Comparison of ENCODE assay signal across 8 cellular contexts in genomic region chr12:119988440-119988787, GRCh38. TPM values are rescaled to one million over a fixed set of nuclear protein-coding genes. Genes with fewer than 3 reads are reported as not detected.
DNase-seq lines count a peak whose midpoint lies in the region; TF ChIP-seq lines count a peak whose summit lies in the region.

No MANE protein-coding gene starts in this region.

- peak overlapping the region; percentile 73 for H3K9ac ChIP-seq in Karpas-422 (ENCODE audit: low read length)
- H3K9ac ChIP-seq in stomach smooth muscle (ENCODE audit: low read length in 2 of 2): no peak overlapping the region

- 0 out of 2 replicates have a peak, but pooled peaks cover 3% of the 10 kb centered on the region for H4K20me1 ChIP-seq in Karpas-422 (ENCODE audit: insufficient read depth, low read depth, low read length)

- H3K4me3 ChIP-seq in Karpas-422 (ENCODE audit: low read length) (peak overlapping the region; percentile 71), ascending aorta (peak overlapping the region; percentile 66 to 68), stomach smooth muscle (ENCODE audit: low read length in 2 of 2) (peak overlapping the region; percentile 1 to 71)

- no peaks in the 10 kb centered on the region for H3K9me3 Mint-ChIP-seq in activated CD4-positive, alpha-beta T cell treated with anti-CD3 and anti-CD28 coated beads, Interleukin-2, amount 10 ng/mL, durations not matched to agents 7 days and 5 days

- peak overlapping the region; percentile 73 for H3K4me3 Mint-ChIP-seq in activated CD4-positive, alpha-beta T cell treated with anti-CD3 and anti-CD28 coated beads, Interleukin-2, amount 10 ng/mL, durations not matched to agents 7 days and 5 days

- POLR2A ChIA-PET in activated CD4-positive, alpha-beta T cell treated with anti-CD3 and anti-CD28 coated beads, Interleukin-2, amount 10 ng/mL, durations not matched to agents 7 days and 5 days (lab: Charles Lee): interaction anchor here (0.6 to 1.0 kb wide), 6 partner anchors 19 to 129 kb away, joined by 3 to 5 read pairs (median 3); partner anchors contain the start of gene RAB35

- peaks cover 36% of the 10 kb centered on the region for H3K4me1 Mint-ChIP-seq in activated CD4-positive, alpha-beta T cell treated with anti-CD3 and anti-CD28 coated beads, Interleukin-2, amount 10 ng/mL, durations not matched to agents 7 days and 5 days

- H3K27ac ChIP-seq in Karpas-422 (ENCODE audit: low read length) (no peak overlapping the region), ascending aorta (no peak overlapping the region), stomach smooth muscle (ENCODE audit: low read length) (no peak overlapping the region)

- H3K36me3 ChIP-seq in Karpas-422 (ENCODE audit: insufficient read depth, low read length): peaks cover 7% of the 10 kb centered on the region
- no peaks in the 10 kb centered on the region for H3K36me3 ChIP-seq in ascending aorta
- no peaks in the 10 kb centered on the region for H3K36me3 ChIP-seq in stomach smooth muscle (ENCODE audit: control insufficient read depth in 2 of 2, insufficient read depth in 2 of 2, low read length in 2 of 2)

- peaks cover 34% of the 10 kb centered on the region for H3K79me2 ChIP-seq in Karpas-422 (ENCODE audit: low read length)

- H3K9me2 ChIP-seq in Karpas-422 (replicated peaks; ENCODE audit: insufficient read depth, low read length): no peaks in the 10 kb centered on the region

- no peak for TF ChIP-seq CTCF in ascending aorta (IDR thresholded peaks at IDR 0.05)

- H3K4me1 ChIP-seq in Karpas-422 (ENCODE audit: low read length): peaks cover 34% of the 10 kb centered on the region
- H3K4me1 ChIP-seq in ascending aorta: peaks cover 0 to 12% of the 10 kb centered on the region in 2 donors
- H3K4me1 ChIP-seq in stomach smooth muscle (ENCODE audit: control insufficient read depth, insufficient read depth, low read length): peaks cover 17% of the 10 kb centered on the region

- H2AFZ ChIP-seq in Karpas-422 (ENCODE audit: low read length): peak overlapping the region; percentile 73

- H3K9me3 ChIP-seq in Karpas-422 (ENCODE audit: low read length) (no peaks in the 10 kb centered on the region), ascending aorta (no peaks in the 10 kb centered on the region), stomach smooth muscle (ENCODE audit: control insufficient read depth in 2 of 2, low read length in 2 of 2) (no peaks in the 10 kb centered on the region)

- peak overlapping the region; percentile 82 for H3K27ac Mint-ChIP-seq in activated CD4-positive, alpha-beta T cell treated with anti-CD3 and anti-CD28 coated beads, Interleukin-2, amount 10 ng/mL, durations not matched to agents 7 days and 5 days

- H3K27me3 ChIP-seq in Karpas-422 (ENCODE audit: low read length): no peaks in the 10 kb centered on the region
- H3K27me3 ChIP-seq in ascending aorta: no peaks in the 10 kb centered on the region
- peaks cover 5 to 8% of the 10 kb centered on the region in 2 donors for H3K27me3 ChIP-seq in stomach smooth muscle (ENCODE audit: control insufficient read depth in 1 of 2, insufficient read depth in 2 of 2, low read length in 2 of 2)

- intact Hi-C loops in ascending aorta (cut with DNase I): no loop called here

- DNase-seq in activated CD4-positive, alpha-beta T cell treated with anti-CD3 and anti-CD28 coated beads, Interleukin-2, amount 10 ng/mL, durations not matched to agents 7 days and 5 days: no peak
- DNase-seq in activated CD4-positive, alpha-beta T cell treated with anti-CD3 and anti-CD28 coated beads, Interleukin-2, amount 50 U/mL, for 1 hour: no peak
- DNase-seq in Karpas-422: no peak
- DNase-seq in ascending aorta (ENCODE audit: low spot score in 2 of 2): no peak
- peak; percentile 95 for DNase-seq in islet precursor cell
- no peak for DNase-seq in activated CD8-positive, alpha-beta memory T cell treated with anti-CD3 and anti-CD28 coated beads, Interleukin-2, amount 50 U/mL, for 4 hours
- DNase-seq in stimulated activated naive CD4-positive, alpha-beta T cell (lab: John Stamatoyannopoulos, UW): no peak

- peaks cover 7% of the 10 kb centered on the region for H3K27me3 Mint-ChIP-seq in activated CD4-positive, alpha-beta T cell treated with anti-CD3 and anti-CD28 coated beads, Interleukin-2, amount 10 ng/mL, durations not matched to agents 7 days and 5 days

- H3K4me2 ChIP-seq in Karpas-422 (ENCODE audit: low read depth, low read length, poor library complexity, severe bottlenecking): peak overlapping the region; percentile 69

- CTCF ChIA-PET in activated CD4-positive, alpha-beta T cell treated with anti-CD3 and anti-CD28 coated beads, Interleukin-2, amount 10 ng/mL, durations not matched to agents 7 days and 5 days (lab: Charles Lee): interaction anchor here (0.6 to 2.8 kb wide), 10 partner anchors 8 to 127 kb away, joined by 3 to 12 read pairs (median 4); no protein-coding TSS in a partner anchor

- H3K36me3 Mint-ChIP-seq in activated CD4-positive, alpha-beta T cell treated with anti-CD3 and anti-CD28 coated beads, Interleukin-2, amount 10 ng/mL, durations not matched to agents 7 days and 5 days (ENCODE audit: low read depth): peaks cover 13% of the 10 kb centered on the region

RNA-seq across cellular contexts. Expression of gene BICDL1, which starts 0.6 kb away (rescaled TPM):
- 10 to 100 TPM; 51.2 to 65.9 TPM for total RNA-seq in activated CD4-positive, alpha-beta T cell treated with anti-CD3 and anti-CD28 coated beads, Interleukin-2, amount 10 ng/mL, durations not matched to agents 7 days and 5 days
- total RNA-seq in Karpas-422 (2014; rRNA removed; shearing (Covaris generic); ENCODE audit: low replicate concordance): 28.5 and 57.6 TPM in 2 replicates
- total RNA-seq in ascending aorta: not detected

Comparison
In these comparisons a context has a peak if more than half of its experiments do, and no peak if none do; other contexts are left out.
1. RNA of gene BICDL1, which starts 0.6 kb away (total RNA-seq): 51.2 to 65.9 TPM in activated CD4-positive, alpha-beta T cell treated with anti-CD3 and anti-CD28 coated beads, Interleukin-2, amount 10 ng/mL, durations not matched to agents 7 days and 5 days and 28.5 to 57.6 TPM in Karpas-422; not detected in ascending aorta (single experiment); every median in the first group is over 10 times any median in the second.
2. Peak in every context shown above with its lines, with median percentiles within 50 percentile points of each other: H3K4me3 ChIP-seq.